26 cellular contexts compared by ENCODE assay signal in the genomic region with DNA sequence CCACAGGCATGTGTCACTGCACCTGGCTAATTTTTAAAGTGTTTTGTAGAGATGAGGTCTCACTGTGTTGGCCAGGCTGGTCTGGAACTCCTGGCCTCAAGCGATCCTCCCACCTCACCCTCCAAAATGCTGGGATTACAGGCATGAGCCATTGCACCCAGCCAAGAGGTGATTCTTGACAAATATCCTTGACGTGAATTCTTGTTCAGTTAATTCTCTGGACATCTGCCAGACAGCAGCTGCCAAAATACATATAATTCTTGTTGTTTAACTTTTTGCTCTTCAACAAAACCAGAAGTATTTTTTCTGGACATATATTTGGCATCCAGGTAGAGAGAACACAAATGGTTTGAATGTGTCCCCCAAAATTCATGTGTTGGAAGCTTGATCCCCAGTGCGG.
"Had no signal": no experiment of that assay in that cellular context is flagged by ENCODE, and none has a peak within 500 bp of the region (broad histone marks: within the 10 kb centered on the region; RNA-seq: fewer than 3 reads in every experiment).

No MANE protein-coding gene starts in this region.

- ATAC-seq: left ventricle myocardium superior; lower lobe of right lung; naive thymus-derived CD8-positive, alpha-beta T cell; right cardiac atrium; stimulated activated memory B cell treated with anti-CD40 and anti-IgM and Interleukin-4, amounts not matched to agents 10 μg/mL and 1 μg/mL and 100 μg/mL, for 72 hours; stimulated activated naive CD8-positive, alpha-beta T cell treated with anti-CD3 and anti-CD28 coated beads, Interleukin-15, amount 100 ng/mL, for 72 hours had no signal

- H3K27me3 ChIP-seq: neutrophil, sigmoid colon, tibial nerve, vagina had no signal

- H2AFZ ChIP-seq: neural progenitor cell, parathyroid adenoma had no signal

- H3K27ac ChIP-seq: neural progenitor cell, neutrophil, parathyroid adenoma, sigmoid colon, tibial nerve, vagina had no signal

- H3K9me3 ChIP-seq: lower lobe of right lung, neutrophil, sigmoid colon, tibial nerve, vagina had no signal

- H3K9ac ChIP-seq: neural progenitor cell, parathyroid adenoma had no signal

- H3K4me1 ChIP-seq: parathyroid adenoma had no signal

- H3K4me2 ChIP-seq: neural progenitor cell, smooth muscle cell had no signal

- H3K36me3 ChIP-seq: lower lobe of right lung, neural progenitor cell, neutrophil, sigmoid colon, tibial nerve, vagina had no signal

- DNase-seq: head of caudate nucleus; hippocampal formation; islet precursor cell; left ventricle myocardium superior; lower lobe of right lung; mammary epithelial cell; mesenchymal stem cell; naive thymus-derived CD8-positive, alpha-beta T cell; occipital lobe; retina; right cardiac atrium; sigmoid colon; stimulated activated CD4-positive, alpha-beta T cell treated with anti-CD3 and anti-CD28 coated beads, Interleukin-1b, Interleukin-23, amount 100 ng/mL, for 48 hours; stimulated activated CD4-positive, alpha-beta T cell treated with anti-CD3 and anti-CD28 coated beads, Interleukin-2, amount 100 ng/mL, for 48 hours; stimulated activated CD4-positive, alpha-beta T cell treated with anti-CD3 and anti-CD28 coated beads, Interleukin-4, amount 100 ng/mL, for 4 hours; stimulated activated CD8-positive, alpha-beta memory T cell treated with anti-CD3 and anti-CD28 coated beads, Interleukin-4, amount 100 ng/mL, for 48 hours; stimulated activated naive CD4-positive, alpha-beta T cell treated with Interleukin-2 at 50 U/mL for 16 hours; stimulated activated naive CD8-positive, alpha-beta T cell treated with anti-CD3 and anti-CD28 coated beads, Interleukin-15, amount 100 ng/mL, for 72 hours; substantia nigra had no signal

- H3K4me3 ChIP-seq: lower lobe of right lung, neural progenitor cell, sigmoid colon, smooth muscle cell, tibial nerve, vagina had no signal
